14 cellular contexts compared by ENCODE assay signal in genomic region chr5:36666304-36666703, GRCh38. TPM values are rescaled to one million over a fixed set of nuclear protein-coding genes. Genes with fewer than 3 reads are reported as not detected.
A peak's percentile ranks its signal among the peaks of the same experiment; 100 is the strongest.
DNase-seq lines count a peak whose midpoint lies in the region; ATAC-seq and TF ChIP-seq lines count a peak whose summit lies in the region.
"Had no signal": no experiment of that assay in that cellular context is flagged by ENCODE, and none has a peak within 500 bp of the region (broad histone marks: within the 10 kb centered on the region; RNA-seq: fewer than 3 reads in every experiment).

No MANE protein-coding gene starts in this region.

- in situ Hi-C loops in KBM-7 (cut with MboI; ENCODE audit: low pct_unique_long_range_greater_than_20kb, low sequenced_read_pairs): no loop called here

- peaks cover 60% of the 10 kb centered on the region for H3K4me1 ChIP-seq in PC-9 (replicated peaks; ENCODE audit: insufficient read depth)
- H3K4me1 ChIP-seq in hepatocyte (ENCODE audit: insufficient read depth): peaks cover 18% of the 10 kb centered on the region
- peaks cover 35% of the 10 kb centered on the region for H3K4me1 ChIP-seq in left ventricle myocardium inferior

- H3K36me3 Mint-ChIP-seq in nephron progenitor cell (ENCODE audit: low read depth): peaks cover 12% of the 10 kb centered on the region
- H3K36me3 Mint-ChIP-seq: CD8-positive, alpha-beta T cell had no signal

- H4K20me1 ChIP-seq in PC-9 (ENCODE audit: insufficient read depth) (no peaks in the 10 kb centered on the region), hepatocyte (ENCODE audit: insufficient read depth, poor library complexity, severe bottlenecking) (no peaks in the 10 kb centered on the region)

- no peak for TF ChIP-seq CTCF in PC-9 (conservative IDR thresholded peaks at IDR 0.05)
- no peak for TF ChIP-seq CTCF in hepatocyte (IDR thresholded peaks at IDR 0.05; ENCODE audit: poor library complexity)
- TF ChIP-seq CTCF in nephron progenitor cell (IDR thresholded peaks at IDR 0.05): no peak
- TF ChIP-seq CTCF in left ventricle myocardium inferior (IDR thresholded peaks at IDR 0.05; ENCODE audit: borderline replicate concordance): no peak

- POLR2A ChIA-PET in PC-9 (lab: Charles Lee; ENCODE audit: unreplicated experiment): no interaction called here

- H3K4me3 Mint-ChIP-seq in nephron progenitor cell: no peak overlapping the region
- H3K4me3 Mint-ChIP-seq: CD14-positive monocyte; CD8-positive, alpha-beta T cell had no signal

- H3K36me3 ChIP-seq in PC-9 (ENCODE audit: low read depth) (peaks cover 19% of the 10 kb centered on the region), hepatocyte (replicated peaks; ENCODE audit: insufficient read depth, low read depth) (no peaks in the 10 kb centered on the region), left ventricle myocardium inferior (peaks cover 4% of the 10 kb centered on the region)

- H3K9me2 ChIP-seq in PC-9 (ENCODE audit: insufficient read depth): no peaks in the 10 kb centered on the region
- no peaks in the 10 kb centered on the region for H3K9me2 ChIP-seq in hepatocyte (replicated peaks; ENCODE audit: insufficient read depth)

- H3F3A ChIP-seq in PC-9 (ENCODE audit: insufficient read depth, low read depth): peaks cover 46% of the 10 kb centered on the region

- H2AFZ ChIP-seq in PC-9 (no peak overlapping the region), hepatocyte (no peak overlapping the region)

- H3K27me3 ChIP-seq in PC-9 (ENCODE audit: insufficient read depth, low read depth) (no peaks in the 10 kb centered on the region), hepatocyte (no peaks in the 10 kb centered on the region), left ventricle myocardium inferior (ENCODE audit: low read depth) (no peaks in the 10 kb centered on the region)

- H3K9me3 Mint-ChIP-seq in nephron progenitor cell: peaks cover 13% of the 10 kb centered on the region
- H3K9me3 Mint-ChIP-seq: CD8-positive, alpha-beta T cell had no signal

- CTCF ChIA-PET in PC-9 (lab: Charles Lee): no interaction called here

- H3K79me2 ChIP-seq in PC-9 (ENCODE audit: low read depth) (0 out of 2 replicates have a peak, but pooled peaks cover 4% of the 10 kb centered on the region), hepatocyte (no peaks in the 10 kb centered on the region)

- peaks cover 33% of the 10 kb centered on the region for H3K4me1 Mint-ChIP-seq in nephron progenitor cell

- intact Hi-C loops in PC-9 (cut with micrococcal nuclease; ENCODE audit: unreplicated experiment) (no loop called here), left ventricle myocardium inferior (cut with micrococcal nuclease) (no loop called here)

- H3K27ac Mint-ChIP-seq in nephron progenitor cell: peak overlapping the region; percentile 44
- H3K27ac Mint-ChIP-seq: CD14-positive monocyte; CD8-positive, alpha-beta T cell had no signal

- no TSS peak for BruUV-seq in PC-9 (replicated peaks; lab: Mats Ljungman, UMichigan)

- H3K27ac ChIP-seq in PC-9: peak overlapping the region; percentile 79
- peak overlapping the region; percentile 25 for H3K27ac ChIP-seq in hepatocyte
- H3K27ac ChIP-seq in left ventricle myocardium inferior (replicated peaks): no peak overlapping the region
- H3K27ac ChIP-seq: GM23248, HL-60 had no signal

- no peak overlapping the region for H3K4me3 ChIP-seq in PC-9
- no peak overlapping the region for H3K4me3 ChIP-seq in hepatocyte
- no peak overlapping the region for H3K4me3 ChIP-seq in left ventricle myocardium inferior
- H3K4me3 ChIP-seq: GM23248 had no signal

- no peaks in the 10 kb centered on the region for H3K27me3 Mint-ChIP-seq in nephron progenitor cell (ENCODE audit: low read depth, poor library complexity)

- 92% methylated on average over 2 of the region's 2 CpGs for WGBS in hepatocyte (ENCODE audit: low lambda C conversion rate, missing lambda C conversion rate)

- H3K4me2 ChIP-seq in PC-9: peak overlapping the region; percentile 60
- no peak overlapping the region for H3K4me2 ChIP-seq in hepatocyte

- no peak for DNase-seq in PC-9
- DNase-seq in hepatocyte (ENCODE audit: low spot score): no peak
- DNase-seq in nephron progenitor cell: no peak
- DNase-seq in superior temporal gyrus (ENCODE audit: extremely low spot score): peak; percentile 44
- DNase-seq in left ventricle myocardium inferior: no peak
- DNase-seq in KBM-7: no peak
- DNase-seq: CD8-positive, alpha-beta T cell; COR-L47; DND-41; GDM1; GM23248 had no signal

- H3K9me3 ChIP-seq in PC-9 (ENCODE audit: insufficient read depth, low read depth) (no peaks in the 10 kb centered on the region), hepatocyte (ENCODE audit: low read depth) (no peaks in the 10 kb centered on the region), left ventricle myocardium inferior (replicated peaks) (no peaks in the 10 kb centered on the region)

- ATAC-seq in GM19035 (IDR thresholded peaks at IDR 0.05; ENCODE audit: unreplicated experiment): no peak
- ATAC-seq: CD8-positive, alpha-beta T cell had no signal

RNA-seq across cellular contexts. Expression of gene SLC1A3, which starts 59.9 kb away (rescaled TPM):
- total RNA-seq in PC-9 (2021) (0.24 TPM in 1 of 2 replicates, not detected in the other), hepatocyte (42.3 and 44.1 TPM in 2 replicates), left ventricle myocardium inferior (144 TPM)
- 32.3 and 39.6 TPM in 2 replicates for polyA plus RNA-seq in hepatocyte
- total RNA-seq: CD8-positive, alpha-beta T cell had no signal

Comparison
In these comparisons a context has a peak if more than half of its experiments do, and no peak if none do; other contexts are left out.
1. RNA of gene SLC1A3, which starts 59.9 kb away (total RNA-seq): 144 TPM in left ventricle myocardium inferior (single experiment) and 42.3 to 44.1 TPM in hepatocyte; 0.24 TPM in PC-9; every median in the first group is over 10 times any median in the second.